11 cellular contexts compared by ENCODE assay signal in genomic region chr11:76615950-76616349, GRCh38. TPM values are rescaled to one million over a fixed set of nuclear protein-coding genes. Genes with fewer than 3 reads are reported as not detected.
A peak's percentile ranks its signal among the peaks of the same experiment; 100 is the strongest.
DNase-seq lines count a peak whose midpoint lies in the region; ATAC-seq lines count a peak whose summit lies in the region.
"Had no signal": no experiment of that assay in that cellular context is flagged by ENCODE, and none has a peak within 500 bp of the region (broad histone marks: within the 10 kb centered on the region; RNA-seq: fewer than 3 reads in every experiment).

No MANE protein-coding gene starts in this region.

- H3K9ac ChIP-seq in adipocyte (ENCODE audit: low read length): peak overlapping the region; percentile 69

- H3K27me3 Mint-ChIP-seq in effector memory CD8-positive, alpha-beta T cell: peaks cover 7 to 30% of the 10 kb centered on the region in 2 donors

- intact Hi-C loops in Right ventricle myocardium inferior (cut with DNase I): loop anchor here (5.0 kb wide), 1 partner anchor 56 kb away; the partner anchor contains the start of gene LRRC32

- no peaks in the 10 kb centered on the region for H3K36me3 Mint-ChIP-seq in effector memory CD8-positive, alpha-beta T cell (ENCODE audit: insufficient read depth)
- H3K36me3 Mint-ChIP-seq: activated naive CD8-positive, alpha-beta T cell treated with anti-CD3 and anti-CD28 coated beads, Interleukin-2, amount 10 ng/mL, durations not matched to agents 7 days and 5 days had no signal

- peak; percentile 55 for DNase-seq in EH (ENCODE audit: low read depth)
- peak; percentile 56 for DNase-seq in adipocyte (ENCODE audit: low read depth)
- peak; percentile 78 for DNase-seq in Right ventricle myocardium inferior (ENCODE audit: missing footprints)
- peak; percentile 12 for DNase-seq in renal cortical epithelial cell (ENCODE audit: low read depth)
- no peak for DNase-seq in NCI-H1436 treated with DMSO at 0.1 percent for 48 hours (lab: John Stamatoyannopoulos, UW)
- no peak for DNase-seq in Kasumi-1 (lab: John Stamatoyannopoulos, UW)
- DNase-seq in effector memory CD8-positive, alpha-beta T cell: no peak
- DNase-seq: activated naive CD8-positive, alpha-beta T cell treated with anti-CD3 and anti-CD28 coated beads, Interleukin-2, amount 10 ng/mL, durations not matched to agents 7 days and 5 days; HFFc6; NK-92 treated with Interleukin-12 subunit alpha and Interleukin-12 subunit beta, amount 100 ng/mL, for 24 hours had no signal

- H3K4me3 ChIP-seq in adipocyte (ENCODE audit: low read length): no peak overlapping the region

- H3K4me3 Mint-ChIP-seq in effector memory CD8-positive, alpha-beta T cell: no peak overlapping the region
- H3K4me3 Mint-ChIP-seq: activated naive CD8-positive, alpha-beta T cell treated with anti-CD3 and anti-CD28 coated beads, Interleukin-2, amount 10 ng/mL, durations not matched to agents 7 days and 5 days; HFFc6 had no signal

- H3K9me3 Mint-ChIP-seq in effector memory CD8-positive, alpha-beta T cell: no peaks in the 10 kb centered on the region

- peaks cover 6% of the 10 kb centered on the region for H3K9me3 ChIP-seq in adipocyte (ENCODE audit: control insufficient read depth, low read length)

- H3K36me3 ChIP-seq in adipocyte (ENCODE audit: control insufficient read depth, insufficient read depth, low read length, severe bottlenecking): no peaks in the 10 kb centered on the region

- no peaks in the 10 kb centered on the region for H3K27me3 ChIP-seq in adipocyte (replicated peaks; ENCODE audit: control insufficient read depth, insufficient read depth, low read length)

- peak; percentile 78 for ATAC-seq in Right ventricle myocardium inferior
- no peak for ATAC-seq in HG03175 (IDR thresholded peaks at IDR 0.05; ENCODE audit: unreplicated experiment)
- ATAC-seq in effector memory CD8-positive, alpha-beta T cell (replicated peaks): no peak

- no peaks in the 10 kb centered on the region for H3K4me1 Mint-ChIP-seq in effector memory CD8-positive, alpha-beta T cell (ENCODE audit: low read depth in 2 of 2)

- no peak overlapping the region for H3K27ac Mint-ChIP-seq in effector memory CD8-positive, alpha-beta T cell
- H3K27ac Mint-ChIP-seq: activated naive CD8-positive, alpha-beta T cell treated with anti-CD3 and anti-CD28 coated beads, Interleukin-2, amount 10 ng/mL, durations not matched to agents 7 days and 5 days; HFFc6 had no signal

- H3K4me1 ChIP-seq in adipocyte (ENCODE audit: control insufficient read depth, insufficient read depth, low read length): peaks cover 46% of the 10 kb centered on the region

RNA-seq across cellular contexts. Expression of gene LRRC32, which starts 54.6 kb away (rescaled TPM):
- total RNA-seq in Right ventricle myocardium inferior: 32.5 TPM
- total RNA-seq in renal cortical epithelial cell: 0.17 and 5.6 TPM in 2 replicates

Comparison
In these comparisons a context has a peak if more than half of its experiments do, and no peak if none do; other contexts are left out.
1. DNase-seq: peak in EH (single experiment), adipocyte (single experiment), Right ventricle myocardium inferior (single experiment) and renal cortical epithelial cell (single experiment); none in NCI-H1436 treated with DMSO at 0.1 percent for 48 hours (single experiment), Kasumi-1 (0 of 2) and effector memory CD8-positive, alpha-beta T cell (0 of 3).